Comparison of ENCODE assay signal across 28 cellular contexts in genomic region chr5:133450311-133450710, GRCh38.
"Had no signal": no experiment of that assay in that cellular context is flagged by ENCODE, and none has a peak within 500 bp of the region (broad histone marks: within the 10 kb centered on the region; RNA-seq: fewer than 3 reads in every experiment).

No MANE protein-coding gene starts in this region.

- H3K27me3 Mint-ChIP-seq: activated naive CD4-positive, alpha-beta T cell treated with anti-CD3 and anti-CD28 coated beads, Interleukin-2, amount 50 U/mL, for 24 hours had no signal

- H3K27ac ChIP-seq: breast epithelium, esophagus muscularis mucosa, left ventricle myocardium inferior, ovary, suprapubic skin, tibial artery, upper lobe of right lung had no signal

- H3K27ac Mint-ChIP-seq: activated CD4-positive, alpha-beta memory T cell treated with anti-CD3 and anti-CD28 coated beads, Interleukin-2, amount 10 ng/mL, durations not matched to agents 7 days and 5 days; activated CD4-positive, alpha-beta T cell treated with anti-CD3 and anti-CD28 coated beads, Interleukin-2, amount 10 ng/mL, durations not matched to agents 7 days and 5 days; activated naive CD4-positive, alpha-beta T cell treated with anti-CD3 and anti-CD28 coated beads, Interleukin-2, amount 50 U/mL, for 24 hours; activated naive CD8-positive, alpha-beta T cell treated with anti-CD3 and anti-CD28 coated beads, Interleukin-2, amount 50 U/mL, for 24 hours; activated T-helper 2 cell treated with anti-CD3 and anti-CD28 coated beads, Interferon-gamma antibody, Interleukin-2, Interleukin-4, amounts not matched to agents 10 μg/mL and 5 μg/mL and 100 μg/mL, durations not matched to agents 14 hours and 24 hours and 36 hours; progenitor cell of endocrine pancreas; stimulated activated memory B cell treated with anti-CD40 and anti-IgM and Interleukin-4, amounts not matched to agents 10 μg/mL and 1 μg/mL and 100 μg/mL, for 72 hours; T-helper 1 cell treated with Interleukin-12 subunit alpha and Interleukin-12 subunit beta and Interleukin-4 antibody, amounts not matched to agents 30 μg/mL and 1 μg/mL, for 36 hours had no signal

- H3K4me3 ChIP-seq: breast epithelium, esophagus muscularis mucosa, left ventricle myocardium inferior, lung, ovary, smooth muscle cell, suprapubic skin, tibial artery, upper lobe of right lung had no signal

- H3K4me1 ChIP-seq: breast epithelium, left ventricle myocardium inferior, tibial artery, upper lobe of right lung had no signal

- H3K4me3 Mint-ChIP-seq: activated CD4-positive, alpha-beta memory T cell treated with anti-CD3 and anti-CD28 coated beads, Interleukin-2, amount 10 ng/mL, durations not matched to agents 7 days and 5 days; activated CD4-positive, alpha-beta T cell treated with anti-CD3 and anti-CD28 coated beads, Interleukin-2, amount 10 ng/mL, durations not matched to agents 7 days and 5 days; activated naive CD4-positive, alpha-beta T cell treated with anti-CD3 and anti-CD28 coated beads, Interleukin-2, amount 50 U/mL, for 24 hours; activated naive CD8-positive, alpha-beta T cell treated with anti-CD3 and anti-CD28 coated beads, Interleukin-2, amount 50 U/mL, for 24 hours; central memory CD8-positive, alpha-beta T cell; stimulated activated memory B cell treated with anti-CD40 and anti-IgM and Interleukin-4, amounts not matched to agents 10 μg/mL and 1 μg/mL and 100 μg/mL, for 72 hours; T-helper 1 cell treated with Interleukin-12 subunit alpha and Interleukin-12 subunit beta and Interleukin-4 antibody, amounts not matched to agents 30 μg/mL and 1 μg/mL, for 36 hours had no signal

- H3K36me3 Mint-ChIP-seq: activated naive CD4-positive, alpha-beta T cell treated with anti-CD3 and anti-CD28 coated beads, Interleukin-2, amount 50 U/mL, for 24 hours; stimulated activated memory B cell treated with anti-CD40 and anti-IgM and Interleukin-4, amounts not matched to agents 10 μg/mL and 1 μg/mL and 100 μg/mL, for 72 hours had no signal

- H3K9me3 ChIP-seq: breast epithelium, esophagus muscularis mucosa, left ventricle myocardium inferior, ovary, suprapubic skin, tibial artery, upper lobe of right lung had no signal

- ATAC-seq: sciatic nerve; stimulated activated memory B cell treated with anti-CD40 and anti-IgM and Interleukin-4, amounts not matched to agents 10 μg/mL and 1 μg/mL and 100 μg/mL, for 72 hours; upper lobe of right lung had no signal

- H3K4me2 ChIP-seq: smooth muscle cell had no signal

- H3K36me3 ChIP-seq: breast epithelium, esophagus muscularis mucosa, left ventricle myocardium inferior, ovary, suprapubic skin, tibial artery, upper lobe of right lung had no signal

- H3K27me3 ChIP-seq: breast epithelium, ovary, suprapubic skin, upper lobe of right lung had no signal

- H3K9me3 Mint-ChIP-seq: activated CD4-positive, alpha-beta memory T cell treated with anti-CD3 and anti-CD28 coated beads, Interleukin-2, amount 10 ng/mL, durations not matched to agents 7 days and 5 days; activated CD4-positive, alpha-beta T cell treated with anti-CD3 and anti-CD28 coated beads, Interleukin-2, amount 10 ng/mL, durations not matched to agents 7 days and 5 days; activated naive CD4-positive, alpha-beta T cell treated with anti-CD3 and anti-CD28 coated beads, Interleukin-2, amount 50 U/mL, for 24 hours; activated naive CD8-positive, alpha-beta T cell treated with anti-CD3 and anti-CD28 coated beads, Interleukin-2, amount 50 U/mL, for 24 hours; activated T-helper 2 cell treated with anti-CD3 and anti-CD28 coated beads, Interferon-gamma antibody, Interleukin-2, Interleukin-4, amounts not matched to agents 10 μg/mL and 5 μg/mL and 100 μg/mL, durations not matched to agents 14 hours and 24 hours and 36 hours; central memory CD8-positive, alpha-beta T cell; stimulated activated memory B cell treated with anti-CD40 and anti-IgM and Interleukin-4, amounts not matched to agents 10 μg/mL and 1 μg/mL and 100 μg/mL, for 72 hours; T-helper 1 cell treated with Interleukin-12 subunit alpha and Interleukin-12 subunit beta and Interleukin-4 antibody, amounts not matched to agents 30 μg/mL and 1 μg/mL, for 36 hours had no signal

- H3K4me1 Mint-ChIP-seq: activated CD4-positive, alpha-beta memory T cell treated with anti-CD3 and anti-CD28 coated beads, Interleukin-2, amount 10 ng/mL, durations not matched to agents 7 days and 5 days; activated CD4-positive, alpha-beta T cell treated with anti-CD3 and anti-CD28 coated beads, Interleukin-2, amount 10 ng/mL, durations not matched to agents 7 days and 5 days; activated naive CD4-positive, alpha-beta T cell treated with anti-CD3 and anti-CD28 coated beads, Interleukin-2, amount 50 U/mL, for 24 hours; activated naive CD8-positive, alpha-beta T cell treated with anti-CD3 and anti-CD28 coated beads, Interleukin-2, amount 50 U/mL, for 24 hours; central memory CD8-positive, alpha-beta T cell; stimulated activated memory B cell treated with anti-CD40 and anti-IgM and Interleukin-4, amounts not matched to agents 10 μg/mL and 1 μg/mL and 100 μg/mL, for 72 hours had no signal

- DNase-seq: activated CD4-positive, alpha-beta memory T cell treated with anti-CD3 and anti-CD28 coated beads, Interleukin-2, amount 10 ng/mL, durations not matched to agents 7 days and 5 days; activated CD4-positive, alpha-beta T cell treated with anti-CD3 and anti-CD28 coated beads for 1 hour; activated CD4-positive, alpha-beta T cell treated with anti-CD3 and anti-CD28 coated beads, Interleukin-2, amount 10 ng/mL, durations not matched to agents 7 days and 5 days; activated naive CD8-positive, alpha-beta T cell treated with anti-CD3 and anti-CD28 coated beads, Interleukin-2, amount 50 U/mL, for 24 hours; activated T-cell treated with anti-CD3 and anti-CD28 coated beads, Interleukin-2, amount 50 U/mL, for 48 hours; dermis blood vessel endothelial cell; effector CD4-positive, alpha-beta T cell; foreskin melanocyte; left ventricle myocardium inferior; ovary; stimulated activated CD4-positive, alpha-beta T cell treated with anti-CD3 and anti-CD28 coated beads, Interleukin-1b, Interleukin-23, amount 100 ng/mL, for 48 hours; stimulated activated CD4-positive, alpha-beta T cell treated with anti-CD3 and anti-CD28 coated beads, Interleukin-4, amount 100 ng/mL, for 4 hours; stimulated activated CD8-positive, alpha-beta memory T cell treated with anti-CD3 and anti-CD28 coated beads, Interleukin-4, amount 100 ng/mL, for 48 hours; T1000; tibial artery; upper lobe of right lung had no signal
